1 cellular context compared by ENCODE assay signal in the genomic region with DNA sequence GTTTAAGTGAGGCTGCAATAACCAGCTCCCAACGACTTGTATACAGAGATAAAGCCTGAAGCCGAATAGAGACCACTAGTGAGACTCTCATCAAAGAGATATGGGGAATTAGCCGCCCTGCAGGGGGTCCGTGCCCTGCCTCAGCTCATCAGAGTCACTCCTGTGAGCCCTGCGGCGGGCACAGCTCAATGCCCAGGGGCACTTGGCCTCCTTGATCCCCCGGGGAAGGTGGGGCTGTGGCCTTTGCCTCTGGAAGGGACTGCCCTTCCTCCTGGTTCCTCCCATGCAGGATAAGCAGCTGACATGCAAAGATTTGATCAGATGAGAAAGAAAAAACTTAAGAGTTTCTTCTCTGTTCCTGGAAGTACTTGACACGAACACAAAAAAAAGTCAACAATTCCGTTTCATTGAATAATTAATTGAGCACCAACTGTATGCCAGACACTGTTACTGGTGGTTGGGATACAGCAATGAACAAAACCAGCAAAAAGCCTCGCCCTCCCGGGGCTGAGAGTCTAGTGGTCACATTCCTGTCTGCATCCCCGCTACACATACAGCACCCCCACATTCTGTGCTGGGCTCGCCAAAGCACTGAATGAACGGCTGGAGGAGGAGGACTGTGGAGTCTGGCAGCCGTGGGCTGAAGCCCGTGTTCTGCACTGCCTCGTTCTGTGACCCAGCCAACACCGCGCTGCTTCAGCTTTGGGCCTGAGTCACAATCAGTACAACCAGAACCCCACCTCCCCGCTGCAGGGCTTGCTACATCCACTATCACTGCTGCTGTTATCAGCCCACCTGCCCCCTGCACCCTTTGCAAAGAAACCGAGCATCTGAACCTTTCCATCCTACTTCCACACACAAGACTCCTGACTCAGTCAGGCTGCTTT.
TF ChIP-seq lines count a peak whose summit lies in the region.

No MANE protein-coding gene starts in this region.

TF ChIP-seq in HEK293, 187 proteins besides CTCF, POLR2A, EP300 and RAD21 (continued from another document):
- TF ChIP-seq REST (tag by site-specific recombination; IDR thresholded peaks at IDR 0.05) (no peak), RBAK (tag by site-specific recombination; IDR thresholded peaks at IDR 0.05) (no peak), ZNF514 (tag by site-specific recombination; IDR thresholded peaks at IDR 0.05) (no peak), ZNF830 (tag by site-specific recombination; IDR thresholded peaks at IDR 0.05; ENCODE audit: low read depth) (no peak), ZBTB26 (tag by site-specific recombination; optimal IDR thresholded peaks at IDR 0.05) (no peak), ZNF48 (tag by site-specific recombination; IDR thresholded peaks at IDR 0.05) (no peak), ZNF549 (tag by site-specific recombination; IDR thresholded peaks at IDR 0.05) (no peak), ZFP69B (tag by site-specific recombination; IDR thresholded peaks at IDR 0.05) (no peak)
